Comparison of ENCODE assay signal across 8 cellular contexts in genomic region chr17:80441133-80441578, GRCh38. TPM values are rescaled to one million over a fixed set of nuclear protein-coding genes. Genes with fewer than 3 reads are reported as not detected.
DNase-seq lines count a peak whose midpoint lies in the region; ATAC-seq lines count a peak whose summit lies in the region.

No MANE protein-coding gene starts in this region.

- ATAC-seq in GM18498 (IDR thresholded peaks at IDR 0.05; ENCODE audit: unreplicated experiment) (no peak), GM21423 (IDR thresholded peaks at IDR 0.05; ENCODE audit: unreplicated experiment) (no peak)

- H3K4me1 ChIP-seq in SJSA1 (replicated peaks): peaks cover under 1% of the 10 kb centered on the region
- no peaks in the 10 kb centered on the region for H3K4me1 ChIP-seq in adipocyte (ENCODE audit: control insufficient read depth, insufficient read depth, low read length)

- H3K9ac ChIP-seq in adipocyte (ENCODE audit: low read length): no peak overlapping the region

- peak; percentile 65 for DNase-seq in NCI-H82 (lab: John Stamatoyannopoulos, UW)
- no peak for DNase-seq in NCI-H82 treated with DMSO at 0.1 percent for 48 hours (lab: John Stamatoyannopoulos, UW; ENCODE audit: unreplicated experiment)
- peak; percentile 38 to 73 for DNase-seq in SJSA1 (ENCODE audit: low read depth in 1 of 2, low spot score in 2 of 2)
- peak; percentile 63 for DNase-seq in adipocyte (ENCODE audit: low read depth)
- peak; percentile 63 for DNase-seq in myocyte (ENCODE audit: low read depth)
- no peak for DNase-seq in middle frontal gyrus (ENCODE audit: extremely low spot score, low spot score)

- no peaks in the 10 kb centered on the region for H3K36me3 ChIP-seq in SJSA1
- H3K36me3 ChIP-seq in adipocyte (ENCODE audit: control insufficient read depth, insufficient read depth, low read length, severe bottlenecking): no peaks in the 10 kb centered on the region

- no peak overlapping the region for H3K27ac ChIP-seq in SJSA1

- H3K4me3 ChIP-seq in SJSA1: no peak overlapping the region
- no peak overlapping the region for H3K4me3 ChIP-seq in adipocyte (ENCODE audit: low read length)

- no peaks in the 10 kb centered on the region; the same call in 1 of the 2 replicates for H3K27me3 ChIP-seq in SJSA1 (replicated peaks)
- H3K27me3 ChIP-seq in adipocyte (replicated peaks; ENCODE audit: control insufficient read depth, insufficient read depth, low read length): peaks cover 5% of the 10 kb centered on the region

- H3K9me3 ChIP-seq in SJSA1 (replicated peaks): no peaks in the 10 kb centered on the region
- H3K9me3 ChIP-seq in adipocyte (ENCODE audit: control insufficient read depth, low read length): no peaks in the 10 kb centered on the region

RNA-seq across cellular contexts. Expression of gene ENDOV, which starts 26.2 kb away (rescaled TPM):
- 25.6 and 34.1 TPM in 2 replicates for total RNA-seq in SJSA1 (2014; rRNA removed; shearing (Covaris generic))
- 10.4 and 11.6 TPM in 2 replicates for total RNA-seq in myocyte
- 26.3 TPM for polyA plus RNA-seq in myocyte (2012)

RNA-seq across cellular contexts. Expression of gene NPTX1, which starts 35.3 kb away (rescaled TPM):
- total RNA-seq in SJSA1 (2014; rRNA removed; shearing (Covaris generic)): 0.32 TPM in 1 of 2 replicates, not detected in the other
- 0.21 and 0.24 TPM in 2 replicates for total RNA-seq in myocyte
- 0.16 TPM for polyA plus RNA-seq in myocyte (2012)

Comparison
In these comparisons a context has a peak if more than half of its experiments do, and no peak if none do; other contexts are left out.
1. DNase-seq: peak in NCI-H82 (single experiment), SJSA1 (2 of 2), adipocyte (single experiment) and myocyte (single experiment); none in NCI-H82 treated with DMSO at 0.1 percent for 48 hours (single experiment) and middle frontal gyrus (single experiment).